8 cellular contexts compared by ENCODE assay signal in the genomic region with DNA sequence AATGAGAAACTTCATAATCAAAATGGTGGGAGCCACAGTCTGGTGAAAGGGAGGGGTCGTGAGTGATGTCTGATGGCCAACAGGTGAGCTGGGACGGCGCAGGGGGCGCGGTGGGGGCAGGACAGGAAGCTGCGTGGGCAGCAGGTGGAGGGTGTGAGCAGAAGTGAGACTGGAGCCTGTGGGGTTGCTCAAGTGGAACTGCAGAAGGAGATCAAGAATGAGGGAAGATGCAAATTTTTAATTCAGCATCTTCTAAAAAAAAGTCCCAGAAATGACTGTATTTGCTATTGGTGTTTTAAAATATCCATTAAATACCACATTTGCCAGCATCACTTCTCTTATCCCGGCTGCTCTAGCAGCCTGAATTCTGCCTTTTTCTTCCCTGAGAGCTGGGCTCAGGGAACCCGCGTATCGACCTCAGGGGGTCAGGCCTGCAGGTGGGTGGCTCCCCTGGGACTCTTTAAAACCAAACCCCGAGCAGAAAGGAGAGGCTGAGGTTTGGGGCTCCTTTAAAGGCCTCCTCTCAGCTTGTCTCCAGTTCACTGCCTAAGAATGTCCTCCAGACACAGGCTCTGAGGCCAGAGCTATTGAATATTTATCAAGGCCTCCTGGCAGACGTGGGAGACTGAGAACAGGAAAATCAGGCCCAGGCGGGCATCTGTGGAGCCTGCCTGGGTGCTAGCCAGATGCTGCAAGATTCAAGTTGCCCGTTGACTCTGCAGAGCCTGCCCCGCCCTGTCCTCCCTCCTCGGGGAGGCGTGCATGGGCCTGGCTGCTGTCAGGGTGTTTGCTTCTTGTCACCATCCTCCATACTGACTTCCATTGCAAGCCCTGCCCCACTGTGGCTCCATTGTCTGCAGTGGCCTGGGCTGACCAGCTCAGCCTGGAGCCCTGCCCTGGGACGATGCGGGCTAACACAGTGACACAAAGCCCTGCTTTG. TPM values are rescaled to one million over a fixed set of nuclear protein-coding genes. Genes with fewer than 3 reads are reported as not detected.
DNase-seq lines count a peak whose midpoint lies in the region; ATAC-seq, FAIRE-seq and TF ChIP-seq lines count a peak whose summit lies in the region.

No MANE protein-coding gene starts in this region.

- H3K4me3 ChIP-seq in Karpas-422 (ENCODE audit: low read length) = peak overlapping the region; percentile 54

- H3K27ac Mint-ChIP-seq in MCF 10A (ENCODE audit: low read depth, unreplicated experiment) = peak overlapping the region; percentile 46
- H3K27ac Mint-ChIP-seq in nephron = peak overlapping the region in 2 of 3 experiments; percentile 1
- no peak overlapping the region for H3K27ac Mint-ChIP-seq in activated naive CD4-positive, alpha-beta T cell treated with anti-CD3 and anti-CD28 coated beads, Interleukin-2, amount 50 U/mL, for 72 hours

- POLR2A ChIA-PET in MCF 10A (lab: Yijun Ruan, JAX) = interaction anchor here (0.6 to 8.0 kb wide), 10 partner anchors 12 to 96 kb away, joined by 3 to 73 read pairs (median 4); partner anchors contain the start of gene SYPL1

- ATAC-seq in GM18502 (IDR thresholded peaks at IDR 0.05; ENCODE audit: poor library complexity, unreplicated experiment) = peak; percentile 61
- ATAC-seq in GM21619 (IDR thresholded peaks at IDR 0.05; ENCODE audit: unreplicated experiment) = peak; percentile 63
- no peak for ATAC-seq in activated naive CD4-positive, alpha-beta T cell treated with anti-CD3 and anti-CD28 coated beads, Interleukin-2, amount 50 U/mL, for 72 hours

- BruUV-seq in MCF 10A (replicated peaks; lab: Mats Ljungman, UMichigan) = no TSS peak

- H3K27me3 Mint-ChIP-seq in MCF 10A (ENCODE audit: insufficient read depth, unreplicated experiment) (no peaks in the 10 kb centered on the region), nephron (ENCODE audit: low read depth) (peaks cover 15% of the 10 kb centered on the region)

- no peak overlapping the region for H3K4me3 Mint-ChIP-seq in MCF 10A (ENCODE audit: unreplicated experiment)
- H3K4me3 Mint-ChIP-seq in nephron = no peak overlapping the region

- peak overlapping the region; percentile 82 for H3K4me2 ChIP-seq in Karpas-422 (ENCODE audit: low read depth, low read length, poor library complexity, severe bottlenecking)

- H3K4me1 ChIP-seq in Karpas-422 (ENCODE audit: low read length) = peaks cover 93% of the 10 kb centered on the region

- H3K9me3 ChIP-seq in Karpas-422 (ENCODE audit: low read length) = no peaks in the 10 kb centered on the region

- no peak for FAIRE-seq in H54 (lab: Jason Lieb, UNC)

- peak overlapping the region; percentile 88 for H3K9ac ChIP-seq in Karpas-422 (ENCODE audit: low read length)

- H3K4me1 Mint-ChIP-seq in MCF 10A (ENCODE audit: insufficient read depth, unreplicated experiment) (peaks cover 37% of the 10 kb centered on the region), nephron (peaks cover 23% of the 10 kb centered on the region)

- no peaks in the 10 kb centered on the region for H3K79me2 ChIP-seq in Karpas-422 (ENCODE audit: low read length)

- H3K36me3 Mint-ChIP-seq in MCF 10A (ENCODE audit: insufficient read depth, unreplicated experiment) = no peaks in the 10 kb centered on the region
- H3K36me3 Mint-ChIP-seq in nephron (ENCODE audit: low read depth) = peaks cover 4% of the 10 kb centered on the region
- no peaks in the 10 kb centered on the region for H3K36me3 Mint-ChIP-seq in activated naive CD4-positive, alpha-beta T cell treated with anti-CD3 and anti-CD28 coated beads, Interleukin-2, amount 50 U/mL, for 72 hours

- H3K36me3 ChIP-seq in Karpas-422 (ENCODE audit: insufficient read depth, low read length) = peaks cover 5% of the 10 kb centered on the region; the same call in 1 of the 2 replicates

- H3K9me3 Mint-ChIP-seq in MCF 10A (ENCODE audit: unreplicated experiment) = no peaks in the 10 kb centered on the region
- H3K9me3 Mint-ChIP-seq in nephron = peaks cover 4% of the 10 kb centered on the region
- no peaks in the 10 kb centered on the region for H3K9me3 Mint-ChIP-seq in activated naive CD4-positive, alpha-beta T cell treated with anti-CD3 and anti-CD28 coated beads, Interleukin-2, amount 50 U/mL, for 72 hours

- CTCF ChIA-PET in MCF 10A (lab: Yijun Ruan, JAX) = interaction anchor here (0.7 to 6.2 kb wide), 27 partner anchors 10 to 738 kb away, joined by 3 to 187 read pairs (median 5); partner anchors contain the start of gene SYPL1

- H3K9me2 ChIP-seq in Karpas-422 (replicated peaks; ENCODE audit: insufficient read depth, low read length) = no peaks in the 10 kb centered on the region

- H3K27ac ChIP-seq in Karpas-422 (ENCODE audit: low read length) = peak overlapping the region; percentile 99

- no peaks in the 10 kb centered on the region for H3K27me3 ChIP-seq in Karpas-422 (ENCODE audit: low read length)

- DNase-seq in Karpas-422 = peak; percentile 99
- peak; percentile 76 for DNase-seq in MCF 10A (ENCODE audit: unreplicated experiment)
- no peak for DNase-seq in NOMO-1 (lab: John Stamatoyannopoulos, UW; ENCODE audit: unreplicated experiment in 2 of 2)
- no peak for DNase-seq in activated naive CD4-positive, alpha-beta T cell treated with anti-CD3 and anti-CD28 coated beads, Interleukin-2, amount 50 U/mL, for 72 hours (ENCODE audit: low spot score in 2 of 2)
- DNase-seq in H54 (ENCODE audit: insufficient read length, low spot score) = no peak

- H2AFZ ChIP-seq in Karpas-422 (ENCODE audit: low read length) = no peak overlapping the region

- TF ChIP-seq POLR2A in H54 (IDR thresholded peaks at IDR 0.05; ENCODE audit: low read depth, low read length) = no peak

- intact Hi-C loops in MCF 10A (cut with micrococcal nuclease) = loop anchor here (1.0 to 5.0 kb wide), 3 partner anchors 37 to 224 kb away; partner anchors contain the start of gene NAMPT

- no peaks in the 10 kb centered on the region for H4K20me1 ChIP-seq in Karpas-422 (ENCODE audit: insufficient read depth, low read depth, low read length)

- no peak for TF ChIP-seq CTCF in MCF 10A (IDR thresholded peaks at IDR 0.05; ENCODE audit: unreplicated experiment)
- no peak for TF ChIP-seq CTCF in nephron (IDR thresholded peaks at IDR 0.05; ENCODE audit: unreplicated experiment in 3 of 3)

RNA-seq across cellular contexts. Expression of gene SYPL1, which starts 53.9 kb away (rescaled TPM):
- total RNA-seq in Karpas-422 (2014; rRNA removed; shearing (Covaris generic); ENCODE audit: low replicate concordance) = 88.9 and 251 TPM in 2 replicates
- total RNA-seq in MCF 10A (2022) = 77.6 and 92.1 TPM in 2 replicates
- total RNA-seq in activated naive CD4-positive, alpha-beta T cell treated with anti-CD3 and anti-CD28 coated beads, Interleukin-2, amount 50 U/mL, for 72 hours = 10 to 100 TPM; 22.9 to 30.8 TPM

Comparison
In these comparisons a context has a peak if more than half of its experiments do, and no peak if none do; other contexts are left out.
1. ATAC-seq: peak in GM18502 (single experiment) and GM21619 (single experiment); none in activated naive CD4-positive, alpha-beta T cell treated with anti-CD3 and anti-CD28 coated beads, Interleukin-2, amount 50 U/mL, for 72 hours (0 of 2).
2. DNase-seq: peak in Karpas-422 (single experiment) and MCF 10A (single experiment); none in NOMO-1 (0 of 2), activated naive CD4-positive, alpha-beta T cell treated with anti-CD3 and anti-CD28 coated beads, Interleukin-2, amount 50 U/mL, for 72 hours (0 of 2) and H54 (single experiment).
3. H3K27ac Mint-ChIP-seq: peak in MCF 10A (single experiment) and nephron (2 of 3); none in activated naive CD4-positive, alpha-beta T cell treated with anti-CD3 and anti-CD28 coated beads, Interleukin-2, amount 50 U/mL, for 72 hours (0 of 2).